ENCODE assay signal across 8 cellular contexts in the genomic region with DNA sequence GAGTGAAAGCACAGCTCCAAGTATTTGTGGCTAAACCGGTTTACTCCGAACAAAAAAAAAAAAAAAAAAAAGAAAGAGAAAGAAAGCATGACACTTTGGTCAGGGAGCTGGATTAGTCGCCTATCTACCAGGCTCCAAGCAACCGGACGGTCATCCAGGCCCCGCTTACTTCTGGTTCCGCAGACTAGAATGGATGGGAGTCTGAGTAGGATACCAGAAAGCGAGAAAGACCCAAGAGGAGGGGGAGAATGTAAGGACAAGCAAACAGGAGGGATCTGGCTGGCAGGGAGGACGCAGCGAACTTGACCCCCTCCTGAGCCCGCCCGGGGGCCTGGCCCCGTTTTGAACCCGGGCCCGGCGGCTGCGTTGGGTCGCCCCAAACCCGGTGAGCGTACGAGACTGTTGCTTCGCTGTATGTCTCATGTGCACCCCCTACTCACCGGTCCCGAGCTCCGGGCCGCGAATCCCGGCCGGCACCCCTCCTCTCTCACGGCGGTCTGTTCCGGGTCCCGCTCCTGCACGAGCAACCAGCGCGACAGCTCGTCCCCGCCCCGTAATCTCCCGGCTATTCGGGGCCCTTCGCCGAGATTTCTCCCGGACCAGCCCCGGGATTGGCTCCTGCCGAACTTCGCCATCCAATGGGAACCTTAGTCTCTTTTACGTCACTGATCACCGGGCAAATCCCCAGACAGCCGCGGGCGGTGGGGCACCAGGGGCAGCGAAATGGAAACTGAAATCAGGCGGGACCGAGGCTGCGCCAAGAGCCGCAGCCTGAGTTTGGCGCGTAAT. TPM values are rescaled to one million over a fixed set of nuclear protein-coding genes. Genes with fewer than 3 reads are reported as not detected.
DNase-seq lines count a peak whose midpoint lies in the region; ATAC-seq, FAIRE-seq and TF ChIP-seq lines count a peak whose summit lies in the region.

A gene with protein sequence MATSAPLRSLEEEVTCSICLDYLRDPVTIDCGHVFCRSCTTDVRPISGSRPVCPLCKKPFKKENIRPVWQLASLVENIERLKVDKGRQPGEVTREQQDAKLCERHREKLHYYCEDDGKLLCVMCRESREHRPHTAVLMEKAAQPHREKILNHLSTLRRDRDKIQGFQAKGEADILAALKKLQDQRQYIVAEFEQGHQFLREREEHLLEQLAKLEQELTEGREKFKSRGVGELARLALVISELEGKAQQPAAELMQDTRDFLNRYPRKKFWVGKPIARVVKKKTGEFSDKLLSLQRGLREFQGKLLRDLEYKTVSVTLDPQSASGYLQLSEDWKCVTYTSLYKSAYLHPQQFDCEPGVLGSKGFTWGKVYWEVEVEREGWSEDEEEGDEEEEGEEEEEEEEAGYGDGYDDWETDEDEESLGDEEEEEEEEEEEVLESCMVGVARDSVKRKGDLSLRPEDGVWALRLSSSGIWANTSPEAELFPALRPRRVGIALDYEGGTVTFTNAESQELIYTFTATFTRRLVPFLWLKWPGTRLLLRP (minus strand): TSS at position 542 of the 789 bp plus-strand sequence. CDS start 14,303 bp downstream, outside the sequence.

- ATAC-seq in GM18499 (IDR thresholded peaks at IDR 0.05; ENCODE audit: insufficient read depth, unreplicated experiment) (peak; percentile 69), HG02943 (IDR thresholded peaks at IDR 0.05; ENCODE audit: low read depth, unreplicated experiment) (peak; percentile 65), psoas muscle (peak; percentile 97)

- H3K4me1 ChIP-seq in right atrium auricular region = peaks cover 0 to 32% of the 10 kb centered on the region in 2 donors
- H3K4me1 ChIP-seq in psoas muscle = peaks cover 19% of the 10 kb centered on the region

- H3K9me3 ChIP-seq in right atrium auricular region = no peaks in the 10 kb centered on the region
- H3K9me3 ChIP-seq in psoas muscle = no peaks in the 10 kb centered on the region

- H3K36me3 ChIP-seq in right atrium auricular region (no peaks in the 10 kb centered on the region), psoas muscle (ENCODE audit: insufficient read depth in 1 of 2, low read depth in 1 of 2) (no peaks in the 10 kb centered on the region)

- no peak for TF ChIP-seq CTCF in right atrium auricular region (IDR thresholded peaks at IDR 0.05)
- no peak for TF ChIP-seq CTCF in psoas muscle (IDR thresholded peaks at IDR 0.05)

- H3K27ac ChIP-seq in right atrium auricular region = peak within 1 kb of the TSS; percentile 96
- peak within 1 kb of the TSS; percentile 98 for H3K27ac ChIP-seq in psoas muscle

- peak within 1 kb of the TSS; percentile 86 to 89 for H3K4me3 ChIP-seq in right atrium auricular region
- peak within 1 kb of the TSS; percentile 74 for H3K4me3 ChIP-seq in psoas muscle

- H3K27me3 ChIP-seq in right atrium auricular region = no peaks in the 10 kb centered on the region
- H3K27me3 ChIP-seq in psoas muscle (ENCODE audit: insufficient read depth in 3 of 3, low read length in 2 of 3) = no peaks in the 10 kb centered on the region

- DNase-seq in NCI-H187 treated with DMSO at 0.1 percent for 48 hours (lab: John Stamatoyannopoulos, UW) (peak; percentile 89), anterior cingulate cortex (lab: John Stamatoyannopoulos, UW) (peak; percentile 80 to 99 (median 96)), right atrium auricular region (ENCODE audit: low spot score) (peak; percentile 98), psoas muscle (peak; percentile 95 to 98), urothelium cell line (ENCODE audit: low spot score) (peak; percentile 99)

- FAIRE-seq in urothelium cell line (lab: Jason Lieb, UNC) = peak; percentile 53

- intact Hi-C loops in T-helper 2 cell treated with Interferon-gamma antibody and Interleukin-4, amounts not matched to agents 100 ng/mL and 5 ng/mL, for 36 hours (cut with micrococcal nuclease) = loop anchor here (1.0 to 10.0 kb wide), 5 partner anchors 111 to 529 kb away; a partner anchor contains a TSS
- intact Hi-C loops in psoas muscle (cut with DNase I) = loop anchor here (10.0 kb wide), 3 partner anchors 112 to 332 kb away; a partner anchor contains a TSS

- WGBS in psoas muscle, 3 donors = 0 to 1% (median 0%) methylated on average over 54 to 59 of the region's 59 CpGs

RNA-seq across cellular contexts. Expression of the gene that starts here (rescaled TPM):
- total RNA-seq in T-helper 2 cell treated with Interferon-gamma antibody and Interleukin-4, amounts not matched to agents 100 ng/mL and 5 ng/mL, for 36 hours = 70.8 and 71.7 TPM in 2 replicates
- total RNA-seq in right atrium auricular region (10 to 100 TPM; 20.0 to 27.8 TPM), psoas muscle (10 to 100 TPM; 13.2 to 18.1 (median 14.8) TPM)
- polyA plus RNA-seq in psoas muscle = 10 to 100 TPM; 13.1 to 36.4 (median 17.9) TPM

Comparison
In these comparisons a context has a peak if more than half of its experiments do, and no peak if none do; other contexts are left out.
1. Peak in every context shown above with its lines: DNase-seq, ATAC-seq, H3K4me3 ChIP-seq and H3K27ac ChIP-seq.